Comparison of ENCODE assay signal across 8 cellular contexts in the genomic region with DNA sequence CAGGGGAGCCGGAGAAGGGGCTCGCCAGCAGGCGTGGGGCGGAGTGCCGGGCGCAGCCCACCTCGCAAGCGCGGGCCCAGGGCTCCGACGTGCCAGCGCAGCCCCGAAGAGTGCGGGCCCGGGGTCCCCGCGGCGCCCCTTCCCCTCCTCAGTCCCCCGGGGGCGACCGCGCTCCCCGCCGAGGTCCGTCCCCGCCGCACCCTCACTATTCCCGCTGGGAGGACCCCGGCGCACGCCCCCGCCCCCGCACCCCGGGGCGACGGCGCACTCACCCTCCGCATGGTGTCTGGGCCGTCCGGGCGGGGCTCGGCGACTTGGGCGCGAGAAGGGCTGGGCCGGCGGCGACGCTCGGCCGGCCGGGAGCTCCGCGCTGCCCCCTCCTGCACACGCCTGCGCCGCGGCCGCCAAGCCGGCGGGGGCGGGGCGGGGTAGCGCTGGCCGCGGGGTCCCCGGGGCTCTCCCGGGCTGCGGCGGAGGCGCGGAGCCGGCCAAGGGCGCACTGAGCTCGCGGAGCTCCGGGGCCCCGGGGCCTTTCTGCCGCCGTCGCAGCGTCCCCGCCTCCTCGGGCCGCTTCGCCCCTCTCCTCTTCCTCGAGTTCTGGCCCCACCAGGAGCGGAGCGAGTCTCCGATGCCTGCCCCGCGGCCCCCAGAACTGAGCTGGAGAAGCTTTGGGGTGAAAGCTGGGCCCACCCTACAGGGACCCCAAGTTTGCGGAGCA.
A peak's percentile ranks its signal among the peaks of the same experiment; 100 is the strongest.
DNase-seq lines count a peak whose midpoint lies in the region; ATAC-seq, FAIRE-seq and TF ChIP-seq lines count a peak whose summit lies in the region.

No MANE protein-coding gene starts in this region.

- WGBS in testis, 2 donors = 1% methylated on average over 59 of the region's 93 CpGs; no CpG with 5 or more reads in 1 of the 2 donors

- no peak for TF ChIP-seq POLR2A in testis (IDR thresholded peaks at IDR 0.05)

- ATAC-seq in GM19438 (IDR thresholded peaks at IDR 0.05; ENCODE audit: low read depth, unreplicated experiment) = peak; percentile 72
- peak; percentile 69 for ATAC-seq in HG03439 (IDR thresholded peaks at IDR 0.05; ENCODE audit: unreplicated experiment)

- intact Hi-C loops in kidney (cut with DNase I) (no loop called here), testis (cut with DNase I; ENCODE audit: low total_unique reads) (no loop called here)

- peaks cover 0 to 3% of the 10 kb centered on the region in 2 donors for H3K4me1 ChIP-seq in kidney (ENCODE audit: control insufficient read depth in 1 of 2, insufficient read depth in 1 of 2, low read depth in 1 of 2, low read length in 2 of 2)
- H3K4me1 ChIP-seq in testis = peaks cover 8% of the 10 kb centered on the region

- H3K36me3 ChIP-seq in kidney (ENCODE audit: control insufficient read depth in 1 of 2, insufficient read depth in 2 of 2, low read length in 2 of 2) (no peaks in the 10 kb centered on the region), testis (ENCODE audit: low read depth, missing control alignments) (no peaks in the 10 kb centered on the region)

- peak overlapping the region in 1 of 2 donors; percentile 3 for H3K27ac ChIP-seq in kidney (ENCODE audit: low read depth in 2 of 2, low read length in 2 of 2)
- H3K27ac ChIP-seq in testis = peak overlapping the region in 1 of 2 donors; percentile 41

- DNase-seq in GM03348 (ENCODE audit: low spot score) (peak; percentile 54), astrocyte of the hippocampus (ENCODE audit: low read depth, low spot score) (peak; percentile 36), kidney (peak; percentile 80), testis (no peak), HUDEP-2 (lab: John Stamatoyannopoulos, UW; ENCODE audit: unreplicated experiment in 76 of 76) (no peak), NCI-H524 treated with DMSO at 0.1 percent for 48 hours (lab: John Stamatoyannopoulos, UW) (no peak)

- H3K9me3 ChIP-seq in kidney (ENCODE audit: control insufficient read depth in 1 of 2, low read length in 2 of 2) (no peaks in the 10 kb centered on the region), testis (no peaks in the 10 kb centered on the region)

- H3K9ac ChIP-seq in kidney (ENCODE audit: low read length in 2 of 2) = peak overlapping the region in 1 of 2 donors; percentile 23

- TF ChIP-seq CTCF in kidney (IDR thresholded peaks at IDR 0.05; ENCODE audit: borderline replicate concordance, extremely low read depth, insufficient read depth) (no peak), testis (IDR thresholded peaks at IDR 0.05) (no peak)

- H3K27me3 ChIP-seq in testis = no peaks in the 10 kb centered on the region

- FAIRE-seq in kidney (lab: Jason Lieb, UNC) = no peak

- H3K4me3 ChIP-seq in kidney (ENCODE audit: low read length in 2 of 2) = peak overlapping the region; percentile 44 to 59
- peak overlapping the region; percentile 51 to 65 for H3K4me3 ChIP-seq in testis

Comparison
In these comparisons a context has a peak if more than half of its experiments do, and no peak if none do; other contexts are left out.
1. DNase-seq: peak in GM03348 (single experiment), astrocyte of the hippocampus (single experiment) and kidney (single experiment); none in testis (single experiment), HUDEP-2 (0 of 76) and NCI-H524 treated with DMSO at 0.1 percent for 48 hours (single experiment).